In the genomic region with DNA sequence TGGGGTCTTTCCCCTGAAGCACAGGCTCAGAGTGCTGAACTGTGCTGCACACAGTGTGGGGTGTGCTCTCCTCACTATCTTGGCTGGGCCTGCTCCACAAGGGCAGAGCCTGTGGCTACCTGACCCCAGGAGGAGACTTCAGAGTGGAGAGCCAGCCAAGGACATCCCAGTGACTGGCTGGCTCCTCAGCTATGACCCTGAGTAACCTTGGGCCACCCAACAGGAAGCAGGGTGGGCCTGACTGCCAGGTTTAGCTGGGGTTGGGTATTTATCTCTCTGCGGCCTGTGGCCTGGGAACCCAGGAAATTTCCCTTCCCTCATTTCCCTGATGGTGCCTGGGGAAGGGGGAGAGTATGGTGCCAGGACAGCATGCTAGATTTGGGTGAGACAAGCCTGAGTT, we compare ENCODE assay signal across 16 cellular contexts. TPM values are rescaled to one million over a fixed set of nuclear protein-coding genes. Genes with fewer than 3 reads are reported as not detected.
A peak's percentile ranks its signal among the peaks of the same experiment; 100 is the strongest.
DNase-seq lines count a peak whose midpoint lies in the region; ATAC-seq and TF ChIP-seq lines count a peak whose summit lies in the region.
"Had no signal": no experiment of that assay in that cellular context is flagged by ENCODE, and none has a peak within 500 bp of the region (broad histone marks: within the 10 kb centered on the region; RNA-seq: fewer than 3 reads in every experiment).

No MANE protein-coding gene starts in this region.

- TF ChIP-seq CTCF in SU-DHL-6 (IDR thresholded peaks at IDR 0.05; ENCODE audit: insufficient read depth, low read length, poor library complexity, severe bottlenecking) (no peak), upper lobe of left lung (IDR thresholded peaks at IDR 0.05) (no peak)

- no peaks in the 10 kb centered on the region for H3K9me3 Mint-ChIP-seq in stimulated activated memory B cell treated with anti-CD40 and anti-IgM and Interleukin-4, amounts not matched to agents 10 μg/mL and 1 μg/mL and 100 μg/mL, for 72 hours
- H3K9me3 Mint-ChIP-seq: immature natural killer cell, type B pancreatic cell had no signal

- H3K36me3 ChIP-seq in SU-DHL-6 (ENCODE audit: low read length) (peaks cover 10% of the 10 kb centered on the region; the same call in 1 of the 2 replicates), upper lobe of left lung (no peaks in the 10 kb centered on the region)
- H3K36me3 ChIP-seq: breast epithelium had no signal

- POLR2A ChIA-PET in HEK293T (lab: Yijun Ruan, JAX): interaction anchor here (1.2 kb wide), 1 partner anchor 17 kb away, joined by 3 read pairs; no protein-coding TSS in a partner anchor

- H3K27me3 ChIP-seq in SU-DHL-6 (ENCODE audit: low read length): no peaks in the 10 kb centered on the region
- H3K27me3 ChIP-seq in upper lobe of left lung: no peaks in the 10 kb centered on the region
- H3K27me3 ChIP-seq: breast epithelium, foreskin keratinocyte, SJSA1 had no signal

- no peaks in the 10 kb centered on the region for H3K9me2 ChIP-seq in SU-DHL-6 (replicated peaks; ENCODE audit: insufficient read depth, low read length)

- H3K4me1 ChIP-seq in upper lobe of left lung: peaks cover 12 to 32% (median 28%) of the 10 kb centered on the region in 4 donors

- ATAC-seq in Right ventricle myocardium superior (ENCODE audit: poor library complexity): no peak
- no peak for ATAC-seq in left ventricle myocardium superior
- no peak for ATAC-seq in stimulated activated memory B cell treated with anti-CD40 and anti-IgM and Interleukin-4, amounts not matched to agents 10 μg/mL and 1 μg/mL and 100 μg/mL, for 72 hours
- no peak for ATAC-seq in upper lobe of left lung (ENCODE audit: low FRiP score in 2 of 2)
- ATAC-seq: activated CD4-positive, CD25-positive, alpha-beta regulatory T cell treated with anti-CD3 and anti-CD28 coated beads, Interleukin-2, amount 50 U/mL, for 24 hours; foreskin keratinocyte had no signal

- H3K36me3 Mint-ChIP-seq in stimulated activated memory B cell treated with anti-CD40 and anti-IgM and Interleukin-4, amounts not matched to agents 10 μg/mL and 1 μg/mL and 100 μg/mL, for 72 hours: peaks cover 14% of the 10 kb centered on the region
- H3K36me3 Mint-ChIP-seq: immature natural killer cell, type B pancreatic cell had no signal

- peak; percentile 9 for DNase-seq in Right ventricle myocardium superior
- no peak for DNase-seq in left ventricle myocardium superior
- peak; percentile 21 to 29 for DNase-seq in erythroblast (lab: John Stamatoyannopoulos, UW)
- no peak for DNase-seq in HEK293T (ENCODE audit: extremely low spot score)
- no peak for DNase-seq in upper lobe of left lung
- DNase-seq in effector CD4-positive, alpha-beta T cell: no peak
- DNase-seq: effector memory CD4-positive, alpha-beta T cell; foreskin keratinocyte; immature natural killer cell had no signal

- intact Hi-C loops in Right ventricle myocardium superior (cut with DNase I): no loop called here
- intact Hi-C loops in left ventricle myocardium superior (cut with micrococcal nuclease): no loop called here

- peak overlapping the region; percentile 80 for H3K9ac ChIP-seq in SU-DHL-6 (ENCODE audit: low read length)
- H3K9ac ChIP-seq: parathyroid adenoma had no signal

- peak overlapping the region; percentile 99 for H3K27ac ChIP-seq in SU-DHL-6 (ENCODE audit: low read depth, low read length)
- no peak overlapping the region for H3K27ac ChIP-seq in upper lobe of left lung
- H3K27ac ChIP-seq: breast epithelium, foreskin keratinocyte, parathyroid adenoma, SJSA1 had no signal

- H3K4me3 ChIP-seq in SU-DHL-6 (ENCODE audit: insufficient read depth, low read length, poor library complexity, severe bottlenecking): peak overlapping the region; percentile 31
- no peak overlapping the region for H3K4me3 ChIP-seq in upper lobe of left lung
- H3K4me3 ChIP-seq: breast epithelium, SJSA1 had no signal

- H4K20me1 ChIP-seq in SU-DHL-6 (ENCODE audit: low read depth, low read length): no peaks in the 10 kb centered on the region

- H3K27me3 Mint-ChIP-seq in stimulated activated memory B cell treated with anti-CD40 and anti-IgM and Interleukin-4, amounts not matched to agents 10 μg/mL and 1 μg/mL and 100 μg/mL, for 72 hours: no peaks in the 10 kb centered on the region
- H3K27me3 Mint-ChIP-seq: type B pancreatic cell had no signal

- H3K79me2 ChIP-seq in SU-DHL-6 (ENCODE audit: insufficient read depth, low read length): peaks cover 28% of the 10 kb centered on the region

- WGBS in upper lobe of left lung, 2 donors: 75% methylated on average over 1 of the region's 1 CpG; no CpG with 5 or more reads in 1 of the 2 donors

- H3K4me2 ChIP-seq in SU-DHL-6 (ENCODE audit: low read depth, low read length, poor library complexity, severe bottlenecking): peak overlapping the region; percentile 88

- no peak overlapping the region for H3K4me3 Mint-ChIP-seq in stimulated activated memory B cell treated with anti-CD40 and anti-IgM and Interleukin-4, amounts not matched to agents 10 μg/mL and 1 μg/mL and 100 μg/mL, for 72 hours

- H3K27ac Mint-ChIP-seq in stimulated activated memory B cell treated with anti-CD40 and anti-IgM and Interleukin-4, amounts not matched to agents 10 μg/mL and 1 μg/mL and 100 μg/mL, for 72 hours: peak overlapping the region; percentile 79
- H3K27ac Mint-ChIP-seq: type B pancreatic cell had no signal

- no peak for TF ChIP-seq EP300 in upper lobe of left lung (IDR thresholded peaks at IDR 0.05)

- peaks cover 67% of the 10 kb centered on the region for H3K4me1 Mint-ChIP-seq in stimulated activated memory B cell treated with anti-CD40 and anti-IgM and Interleukin-4, amounts not matched to agents 10 μg/mL and 1 μg/mL and 100 μg/mL, for 72 hours

- H2AFZ ChIP-seq in SU-DHL-6 (ENCODE audit: low read depth, low read length, severe bottlenecking): no peak overlapping the region
- H2AFZ ChIP-seq: parathyroid adenoma had no signal

- TF ChIP-seq POLR2A in erythroblast (IDR thresholded peaks at IDR 0.05; ENCODE audit: low read length): no peak
- TF ChIP-seq POLR2A in upper lobe of left lung (IDR thresholded peaks at IDR 0.05): no peak

- CTCF ChIA-PET in HEK293T (lab: Yijun Ruan, JAX): interaction anchor here (1.1 kb wide), 1 partner anchor 52 kb away, joined by 3 read pairs; no protein-coding TSS in a partner anchor

- H3F3A ChIP-seq in SU-DHL-6 (ENCODE audit: insufficient read depth): peaks cover 49% of the 10 kb centered on the region

- H3K9me3 ChIP-seq in SU-DHL-6 (ENCODE audit: insufficient read depth, low read length): no peaks in the 10 kb centered on the region
- no peaks in the 10 kb centered on the region for H3K9me3 ChIP-seq in upper lobe of left lung
- H3K9me3 ChIP-seq: breast epithelium had no signal

TF ChIP-seq in HEK293T, 16 proteins besides CTCF, POLR2A, EP300 and RAD21:
- TF ChIP-seq BHLHE40 (IDR thresholded peaks at IDR 0.05; ENCODE audit: borderline replicate concordance) (no peak), HDGF (IDR thresholded peaks at IDR 0.05; ENCODE audit: borderline replicate concordance) (no peak), SUZ12 (IDR thresholded peaks at IDR 0.05) (no peak), L3MBTL2 (conservative IDR thresholded peaks at IDR 0.05) (no peak), ARNT (IDR thresholded peaks at IDR 0.05) (no peak), FOXA1 (IDR thresholded peaks at IDR 0.05) (no peak), LEF1 (IDR thresholded peaks at IDR 0.05; ENCODE audit: borderline replicate concordance) (no peak), FOXK2 (IDR thresholded peaks at IDR 0.05) (no peak), FOXM1 (IDR thresholded peaks at IDR 0.05; ENCODE audit: borderline replicate concordance) (no peak), CTBP1 (IDR thresholded peaks at IDR 0.05; ENCODE audit: borderline replicate concordance) (no peak), TARDBP (IDR thresholded peaks at IDR 0.05) (no peak), SP1 (IDR thresholded peaks at IDR 0.05) (no peak)
- TF ChIP-seq, protein P1, sequence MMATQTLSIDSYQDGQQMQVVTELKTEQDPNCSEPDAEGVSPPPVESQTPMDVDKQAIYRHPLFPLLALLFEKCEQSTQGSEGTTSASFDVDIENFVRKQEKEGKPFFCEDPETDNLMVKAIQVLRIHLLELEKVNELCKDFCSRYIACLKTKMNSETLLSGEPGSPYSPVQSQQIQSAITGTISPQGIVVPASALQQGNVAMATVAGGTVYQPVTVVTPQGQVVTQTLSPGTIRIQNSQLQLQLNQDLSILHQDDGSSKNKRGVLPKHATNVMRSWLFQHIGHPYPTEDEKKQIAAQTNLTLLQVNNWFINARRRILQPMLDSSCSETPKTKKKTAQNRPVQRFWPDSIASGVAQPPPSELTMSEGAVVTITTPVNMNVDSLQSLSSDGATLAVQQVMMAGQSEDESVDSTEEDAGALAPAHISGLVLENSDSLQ (IDR thresholded peaks at IDR 0.05): no peak
TF ChIP-seq in HEK293T: peak in this region for 0.

RNA-seq across cellular contexts. Expression of a gene that starts 2.1 kb away (rescaled TPM):
- total RNA-seq in Right ventricle myocardium superior (21.8 TPM), left ventricle myocardium superior (21.6 TPM), upper lobe of left lung (10 to 100 TPM; 17.8 to 60.7 (median 48.0) TPM)

RNA-seq across cellular contexts. Expression of a gene that starts 45.3 kb away (rescaled TPM):
- 9.9 TPM for total RNA-seq in Right ventricle myocardium superior
- 11.1 TPM for total RNA-seq in left ventricle myocardium superior
- 10 to 100 TPM; 20.1 to 40.7 (median 25.6) TPM for total RNA-seq in upper lobe of left lung

RNA-seq across cellular contexts. Expression of a gene that starts 52.3 kb away (rescaled TPM):
- total RNA-seq in Right ventricle myocardium superior: 0.48 TPM
- not detected for total RNA-seq in left ventricle myocardium superior
- total RNA-seq in upper lobe of left lung: 10 to 100 TPM in 3 of 6 donors, 1 to 10 TPM in 3; 4.1 to 38.8 (median 10.0) TPM

Comparison
In these comparisons a context has a peak if more than half of its experiments do, and no peak if none do; other contexts are left out.
1. DNase-seq: peak in Right ventricle myocardium superior (single experiment) and erythroblast (2 of 2); none in left ventricle myocardium superior (single experiment), HEK293T (single experiment), upper lobe of left lung (0 of 2) and effector CD4-positive, alpha-beta T cell (single experiment).